14 cellular contexts compared by ENCODE assay signal in the genomic region with DNA sequence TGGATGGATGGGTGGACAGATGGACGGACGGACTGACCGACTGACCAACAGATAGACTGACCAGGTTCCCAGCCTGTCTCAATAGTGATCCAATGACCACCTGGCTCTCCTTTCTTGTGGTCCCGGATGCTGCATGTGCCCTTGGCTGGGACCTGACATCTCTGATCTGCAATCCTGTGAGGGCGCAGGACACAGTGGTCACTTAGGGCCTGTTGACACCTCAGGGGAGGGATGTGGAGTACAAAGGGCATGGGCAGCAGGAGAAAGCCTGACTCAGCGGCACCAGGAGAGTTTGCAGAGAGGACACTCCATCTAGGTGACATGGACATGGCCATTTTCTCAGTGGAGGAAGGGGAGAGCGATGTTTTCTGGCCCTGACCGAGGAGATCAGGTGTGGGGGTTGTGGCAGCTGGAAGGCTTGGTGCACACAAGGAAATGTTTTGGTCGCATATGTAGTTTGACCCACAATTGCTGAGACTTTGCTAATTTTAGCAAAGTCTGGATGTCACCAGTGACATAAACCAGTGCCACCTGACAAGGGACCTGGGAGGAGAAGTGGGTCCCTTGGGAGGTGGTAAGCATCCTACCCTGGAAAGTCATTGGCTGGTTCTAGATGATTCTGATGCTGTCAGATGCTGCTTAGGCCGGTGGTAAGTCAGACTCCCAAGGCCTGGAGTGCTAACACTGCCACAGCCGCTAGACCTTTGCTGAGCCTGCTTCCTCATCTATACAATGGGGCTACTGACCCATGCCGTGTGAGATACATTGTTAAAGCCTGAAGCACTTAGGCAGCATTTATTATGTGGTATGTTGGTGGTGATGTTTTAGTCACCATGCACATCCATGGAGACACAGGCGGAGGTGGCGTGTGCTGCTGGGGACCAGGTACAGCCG. TPM values are rescaled to one million over a fixed set of nuclear protein-coding genes. Genes with fewer than 3 reads are reported as not detected.
DNase-seq lines count a peak whose midpoint lies in the region; ATAC-seq, FAIRE-seq and TF ChIP-seq lines count a peak whose summit lies in the region.
"Had no signal": no experiment of that assay in that cellular context is flagged by ENCODE, and none has a peak within 500 bp of the region (broad histone marks: within the 10 kb centered on the region; RNA-seq: fewer than 3 reads in every experiment).

No MANE protein-coding gene starts in this region.

- no peak overlapping the region for H3K27ac ChIP-seq in Peyer's patch
- H3K27ac ChIP-seq: esophagus squamous epithelium, prostate gland, suprapubic skin, WERI-Rb-1 had no signal

- H3K36me3 ChIP-seq in Peyer's patch (peaks cover 0 to 22% (median 0%) of the 10 kb centered on the region in 3 donors), endocrine pancreas (ENCODE audit: control insufficient read depth, insufficient read depth, low read length) (no peaks in the 10 kb centered on the region)
- H3K36me3 ChIP-seq: prostate gland, WERI-Rb-1 had no signal

- H3K4me1 Mint-ChIP-seq in activated CD4-positive, alpha-beta memory T cell treated with anti-CD3 and anti-CD28 coated beads for 36 hours (ENCODE audit: low read depth) = peaks cover 47% of the 10 kb centered on the region
- peaks cover 35% of the 10 kb centered on the region for H3K4me1 Mint-ChIP-seq in activated CD4-positive, alpha-beta memory T cell treated with anti-CD3 and anti-CD28 coated beads, Interleukin-2, amount 10 ng/mL, durations not matched to agents 7 days and 5 days
- peaks cover 67% of the 10 kb centered on the region for H3K4me1 Mint-ChIP-seq in stimulated activated effector memory CD8-positive, alpha-beta T cell treated with anti-CD3 and anti-CD28 coated beads, Interleukin-12 subunit alpha, Interleukin-12 subunit beta, amount 100 ng/mL, for 72 hours

- no peak for ATAC-seq in stimulated activated effector memory CD8-positive, alpha-beta T cell treated with anti-CD3 and anti-CD28 coated beads, Interleukin-12 subunit alpha, Interleukin-12 subunit beta, amount 100 ng/mL, for 72 hours
- no peak for ATAC-seq in GM18517 (IDR thresholded peaks at IDR 0.05; ENCODE audit: unreplicated experiment)

- H3K27me3 ChIP-seq in Peyer's patch (no peaks in the 10 kb centered on the region), endocrine pancreas (ENCODE audit: control insufficient read depth, insufficient read depth, low read length) (no peaks in the 10 kb centered on the region)
- H3K27me3 ChIP-seq: esophagus squamous epithelium, suprapubic skin had no signal

- H3K9me3 ChIP-seq in Peyer's patch (no peaks in the 10 kb centered on the region), endocrine pancreas (ENCODE audit: control insufficient read depth, low read length) (no peaks in the 10 kb centered on the region)
- H3K9me3 ChIP-seq: Caco-2, esophagus squamous epithelium, prostate gland, suprapubic skin had no signal

- no peak for TF ChIP-seq CTCF in Peyer's patch (IDR thresholded peaks at IDR 0.05)

- no peak for FAIRE-seq in GM19239 (lab: Jason Lieb, UNC)
- FAIRE-seq: G401.6 had no signal

- POLR2A ChIA-PET in activated CD4-positive, alpha-beta memory T cell treated with anti-CD3 and anti-CD28 coated beads for 36 hours (lab: Charles Lee) = no interaction called here
- POLR2A ChIA-PET in activated CD4-positive, alpha-beta memory T cell treated with anti-CD3 and anti-CD28 coated beads, Interleukin-2, amount 10 ng/mL, durations not matched to agents 7 days and 5 days (lab: Charles Lee) = interaction anchor here (1.0 to 1.9 kb wide), 6 partner anchors 42 to 60 kb away, joined by 3 to 16 read pairs (median 7); a partner anchor contains a TSS

- H3K4me1 ChIP-seq in Peyer's patch (peaks cover 0 to 27% (median 8%) of the 10 kb centered on the region in 4 donors), endocrine pancreas (ENCODE audit: control insufficient read depth, insufficient read depth, low read length) (no peaks in the 10 kb centered on the region)
- H3K4me1 ChIP-seq: Caco-2, prostate gland had no signal

- H3K27ac Mint-ChIP-seq in activated CD4-positive, alpha-beta memory T cell treated with anti-CD3 and anti-CD28 coated beads for 36 hours = peak overlapping the region; percentile 19
- no peak overlapping the region for H3K27ac Mint-ChIP-seq in activated CD4-positive, alpha-beta memory T cell treated with anti-CD3 and anti-CD28 coated beads, Interleukin-2, amount 10 ng/mL, durations not matched to agents 7 days and 5 days
- H3K27ac Mint-ChIP-seq in stimulated activated effector memory CD8-positive, alpha-beta T cell treated with anti-CD3 and anti-CD28 coated beads, Interleukin-12 subunit alpha, Interleukin-12 subunit beta, amount 100 ng/mL, for 72 hours = peak overlapping the region; percentile 81

- peak overlapping the region; percentile 1 for H3K9ac ChIP-seq in endocrine pancreas (ENCODE audit: control insufficient read depth, insufficient read depth, low read length)

- H3K27me3 Mint-ChIP-seq in activated CD4-positive, alpha-beta memory T cell treated with anti-CD3 and anti-CD28 coated beads for 36 hours = no peaks in the 10 kb centered on the region
- H3K27me3 Mint-ChIP-seq in activated CD4-positive, alpha-beta memory T cell treated with anti-CD3 and anti-CD28 coated beads, Interleukin-2, amount 10 ng/mL, durations not matched to agents 7 days and 5 days = no peaks in the 10 kb centered on the region

- H3K9me3 Mint-ChIP-seq in activated CD4-positive, alpha-beta memory T cell treated with anti-CD3 and anti-CD28 coated beads for 36 hours = no peaks in the 10 kb centered on the region
- no peaks in the 10 kb centered on the region for H3K9me3 Mint-ChIP-seq in activated CD4-positive, alpha-beta memory T cell treated with anti-CD3 and anti-CD28 coated beads, Interleukin-2, amount 10 ng/mL, durations not matched to agents 7 days and 5 days
- no peaks in the 10 kb centered on the region for H3K9me3 Mint-ChIP-seq in stimulated activated effector memory CD8-positive, alpha-beta T cell treated with anti-CD3 and anti-CD28 coated beads, Interleukin-12 subunit alpha, Interleukin-12 subunit beta, amount 100 ng/mL, for 72 hours

- H3K36me3 Mint-ChIP-seq in activated CD4-positive, alpha-beta memory T cell treated with anti-CD3 and anti-CD28 coated beads for 36 hours = peaks cover 52% of the 10 kb centered on the region
- H3K36me3 Mint-ChIP-seq in activated CD4-positive, alpha-beta memory T cell treated with anti-CD3 and anti-CD28 coated beads, Interleukin-2, amount 10 ng/mL, durations not matched to agents 7 days and 5 days (ENCODE audit: low read depth) = peaks cover 57% of the 10 kb centered on the region
- peaks cover 100% of the 10 kb centered on the region for H3K36me3 Mint-ChIP-seq in stimulated activated effector memory CD8-positive, alpha-beta T cell treated with anti-CD3 and anti-CD28 coated beads, Interleukin-12 subunit alpha, Interleukin-12 subunit beta, amount 100 ng/mL, for 72 hours

- no peak overlapping the region for H3K4me3 Mint-ChIP-seq in activated CD4-positive, alpha-beta memory T cell treated with anti-CD3 and anti-CD28 coated beads for 36 hours
- H3K4me3 Mint-ChIP-seq in activated CD4-positive, alpha-beta memory T cell treated with anti-CD3 and anti-CD28 coated beads, Interleukin-2, amount 10 ng/mL, durations not matched to agents 7 days and 5 days = no peak overlapping the region
- H3K4me3 Mint-ChIP-seq in stimulated activated effector memory CD8-positive, alpha-beta T cell treated with anti-CD3 and anti-CD28 coated beads, Interleukin-12 subunit alpha, Interleukin-12 subunit beta, amount 100 ng/mL, for 72 hours = no peak overlapping the region

- H3K4me3 ChIP-seq in Peyer's patch (no peak overlapping the region), endocrine pancreas (ENCODE audit: control insufficient read depth, insufficient read depth, low read length) (no peak overlapping the region)
- H3K4me3 ChIP-seq: esophagus squamous epithelium, prostate gland, suprapubic skin had no signal

- peak; percentile 6 for DNase-seq in activated CD4-positive, alpha-beta memory T cell treated with anti-CD3 and anti-CD28 coated beads for 36 hours
- no peak for DNase-seq in activated CD4-positive, alpha-beta memory T cell treated with anti-CD3 and anti-CD28 coated beads, Interleukin-2, amount 10 ng/mL, durations not matched to agents 7 days and 5 days
- peak in 2 of 3 donors; percentile 41 to 43 for DNase-seq in Peyer's patch
- DNase-seq in stimulated activated effector memory CD8-positive, alpha-beta T cell treated with anti-CD3 and anti-CD28 coated beads, Interleukin-12 subunit alpha, Interleukin-12 subunit beta, amount 100 ng/mL, for 72 hours (ENCODE audit: low spot score in 2 of 2) = no peak
- no peak for DNase-seq in GM19239 (ENCODE audit: insufficient read length, low spot score)
- DNase-seq in SKM-1 treated with dmso at 0.1 percent for 144 hours (lab: John Stamatoyannopoulos, UW; ENCODE audit: unreplicated experiment) = no peak
- DNase-seq: esophagus squamous epithelium had no signal

- TF ChIP-seq POLR2A in Peyer's patch (IDR thresholded peaks at IDR 0.05) = no peak

- CTCF ChIA-PET in activated CD4-positive, alpha-beta memory T cell treated with anti-CD3 and anti-CD28 coated beads for 36 hours (lab: Charles Lee) = interaction anchor here (0.6 to 16.5 kb wide), 33 partner anchors 9 to 338 kb away, joined by 3 to 576 read pairs (median 5); a partner anchor contains a TSS
- CTCF ChIA-PET in activated CD4-positive, alpha-beta memory T cell treated with anti-CD3 and anti-CD28 coated beads, Interleukin-2, amount 10 ng/mL, durations not matched to agents 7 days and 5 days (lab: Charles Lee) = interaction anchor here (0.8 to 14.5 kb wide), 25 partner anchors 10 to 295 kb away, joined by 3 to 425 read pairs (median 5); a partner anchor contains a TSS

- intact Hi-C loops in activated CD4-positive, alpha-beta memory T cell treated with anti-CD3 and anti-CD28 coated beads for 36 hours (cut with micrococcal nuclease) = loop anchor here (5.0 kb wide), 1 partner anchor 276 kb away; no protein-coding TSS in a partner anchor

RNA-seq across cellular contexts. Expression of a gene that starts 50.7 kb away (rescaled TPM):
- total RNA-seq in activated CD4-positive, alpha-beta memory T cell treated with anti-CD3 and anti-CD28 coated beads for 36 hours = 100 to 1,000 TPM; 243 to 277 TPM
- 100 to 1,000 TPM; 193 to 208 TPM for total RNA-seq in activated CD4-positive, alpha-beta memory T cell treated with anti-CD3 and anti-CD28 coated beads, Interleukin-2, amount 10 ng/mL, durations not matched to agents 7 days and 5 days
- 100 to 1,000 TPM in 1 of 4 donors, 10 to 100 TPM in 3; 40.4 to 140 (median 78.4) TPM for total RNA-seq in Peyer's patch

Comparison
In these comparisons a context has a peak if more than half of its experiments do, and no peak if none do; other contexts are left out.
1. DNase-seq: peak in activated CD4-positive, alpha-beta memory T cell treated with anti-CD3 and anti-CD28 coated beads for 36 hours (single experiment) and Peyer's patch (2 of 3); none in activated CD4-positive, alpha-beta memory T cell treated with anti-CD3 and anti-CD28 coated beads, Interleukin-2, amount 10 ng/mL, durations not matched to agents 7 days and 5 days (single experiment), stimulated activated effector memory CD8-positive, alpha-beta T cell treated with anti-CD3 and anti-CD28 coated beads, Interleukin-12 subunit alpha, Interleukin-12 subunit beta, amount 100 ng/mL, for 72 hours (0 of 2), GM19239 (single experiment) and SKM-1 treated with dmso at 0.1 percent for 144 hours (single experiment).